17 cellular contexts compared by ENCODE assay signal in the genomic region with DNA sequence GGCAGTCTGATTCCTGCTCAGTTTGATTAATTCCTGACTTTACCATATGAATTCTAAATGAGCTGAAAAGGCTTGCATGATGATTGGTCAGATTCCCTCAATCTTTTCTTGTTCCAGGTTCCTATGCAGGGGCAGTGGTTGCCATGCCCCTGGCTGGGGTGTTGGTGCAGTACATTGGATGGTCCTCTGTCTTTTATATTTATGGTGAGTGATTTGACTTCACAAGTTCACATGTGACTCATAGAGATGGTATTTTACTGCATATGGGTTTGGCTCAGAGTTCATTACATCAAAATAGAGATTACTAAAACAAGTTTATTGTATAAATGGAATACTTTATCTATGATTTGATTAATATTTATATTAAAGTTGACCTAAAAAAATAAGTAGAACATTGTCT. TPM values are rescaled to one million over a fixed set of nuclear protein-coding genes. Genes with fewer than 3 reads are reported as not detected.
DNase-seq lines count a peak whose midpoint lies in the region; ATAC-seq, FAIRE-seq and TF ChIP-seq lines count a peak whose summit lies in the region.
"Had no signal": no experiment of that assay in that cellular context is flagged by ENCODE, and none has a peak within 500 bp of the region (broad histone marks: within the 10 kb centered on the region; RNA-seq: fewer than 3 reads in every experiment).

No MANE protein-coding gene starts in this region.

- H3K36me3 ChIP-seq in bronchial epithelial cell (ENCODE audit: control insufficient read depth, insufficient read depth, low read length), result no peaks in the 10 kb centered on the region
- no peaks in the 10 kb centered on the region for H3K36me3 ChIP-seq in kidney epithelial cell (ENCODE audit: control insufficient read depth, insufficient read depth, low read length)
- H3K36me3 ChIP-seq: ovary, SJSA1, uterus had no signal

- ATAC-seq in esophagus mucosa, result no peak

- DNase-seq in AG10803 (ENCODE audit: low read depth) (peak; percentile 16), HTR-8/SVneo (ENCODE audit: insufficient read length, low spot score) (peak; percentile 71), bronchial epithelial cell (ENCODE audit: low read depth) (peak; percentile 71), kidney epithelial cell (ENCODE audit: low read depth) (peak; percentile 29), DMS114 treated with DMSO at 0.1 percent for 48 hours (lab: John Stamatoyannopoulos, UW; ENCODE audit: unreplicated experiment) (no peak), COR-L47 (lab: John Stamatoyannopoulos, UW) (no peak), Ammon's horn (ENCODE audit: low spot score) (no peak)
- DNase-seq: AML-193; hypothalamus; NCI-H146; NCI-H82; ovary; stimulated activated CD4-positive, alpha-beta T cell treated with anti-CD3 and anti-CD28 coated beads, Interleukin-15, amount 100 ng/mL, for 24 hours; uterus had no signal

- H3K27me3 ChIP-seq in bronchial epithelial cell (ENCODE audit: control insufficient read depth, insufficient read depth, low read length), result no peaks in the 10 kb centered on the region
- no peaks in the 10 kb centered on the region for H3K27me3 ChIP-seq in kidney epithelial cell (ENCODE audit: control insufficient read depth, insufficient read depth, low read length)
- H3K27me3 ChIP-seq: ovary, SJSA1, uterus had no signal

- no peak for FAIRE-seq in HTR-8/SVneo (lab: Jason Lieb, UNC)
- FAIRE-seq in bronchial epithelial cell (lab: Jason Lieb, UNC), result no peak

- no peak overlapping the region for H3K4me3 ChIP-seq in AG10803 (ENCODE audit: low read length)
- H3K4me3 ChIP-seq in bronchial epithelial cell (ENCODE audit: low read depth, low read length), result no peak overlapping the region
- no peak overlapping the region for H3K4me3 ChIP-seq in kidney epithelial cell (ENCODE audit: low read depth, low read length)
- H3K4me3 ChIP-seq: ovary, SJSA1, uterus had no signal

- TF ChIP-seq CTCF in AG10803 (conservative IDR thresholded peaks at IDR 0.05; ENCODE audit: low read length) (no peak), bronchial epithelial cell (IDR thresholded peaks at IDR 0.05; ENCODE audit: insufficient read depth, low read length, severe bottlenecking) (no peak), kidney epithelial cell (IDR thresholded peaks at IDR 0.05; ENCODE audit: insufficient read depth, low read length, poor library complexity, severe bottlenecking) (no peak)

RNA-seq across cellular contexts. Expression of a gene that starts 44.8 kb away (rescaled TPM):
- not detected in 2 replicates for total RNA-seq in bronchial epithelial cell
- under 0.01 TPM in 1 of 2 replicates, not detected in the other for total RNA-seq in kidney epithelial cell
- total RNA-seq in esophagus mucosa, result not detected
- total RNA-seq: mesenteric fat pad, SJSA1 had no signal

Comparison
In these comparisons a context has a peak if more than half of its experiments do, and no peak if none do; other contexts are left out.
1. DNase-seq: peak in AG10803 (single experiment), HTR-8/SVneo (single experiment), bronchial epithelial cell (single experiment) and kidney epithelial cell (single experiment); none in DMS114 treated with DMSO at 0.1 percent for 48 hours (single experiment), COR-L47 (single experiment) and Ammon's horn (single experiment).